18 cellular contexts compared by ENCODE assay signal in genomic region chr2:180907731-180908130, GRCh38.
A peak's percentile ranks its signal among the peaks of the same experiment; 100 is the strongest.
DNase-seq lines count a peak whose midpoint lies in the region; ATAC-seq, FAIRE-seq and TF ChIP-seq lines count a peak whose summit lies in the region.
"Had no signal": no experiment of that assay in that cellular context is flagged by ENCODE, and none has a peak within 500 bp of the region (broad histone marks: within the 10 kb centered on the region; RNA-seq: fewer than 3 reads in every experiment).

No MANE protein-coding gene starts in this region.

- TF ChIP-seq POLR2A in HepG2 (IDR thresholded peaks at IDR 0.05; ENCODE audit: insufficient read depth in 1 of 2, low read depth in 2 of 2, low read length in 2 of 2) (no peak), right lobe of liver (IDR thresholded peaks at IDR 0.05) (no peak)

- no peak overlapping the region for H3K27ac ChIP-seq in HepG2 (ENCODE audit: extremely low read length, insufficient read depth, low read length)
- H3K27ac ChIP-seq in right lobe of liver: no peak overlapping the region

- H3K36me3 ChIP-seq in HepG2 (replicated peaks in 1 of 2; ENCODE audit: control insufficient read depth in 1 of 2, insufficient read depth in 2 of 2, low read length in 2 of 2) (no peaks in the 10 kb centered on the region), right lobe of liver (no peaks in the 10 kb centered on the region)

- ATAC-seq in HepG2: no peak
- no peak for ATAC-seq in right lobe of liver
- no peak for ATAC-seq in effector memory CD8-positive, alpha-beta T cell (replicated peaks)
- ATAC-seq: Panc1 had no signal

- no peaks in the 10 kb centered on the region for H3K79me2 ChIP-seq in HepG2 (ENCODE audit: insufficient read depth, low read length)

- no peak for TF ChIP-seq CTCF in HepG2 (CRISPR knock-in tag; IDR thresholded peaks at IDR 0.05)
- no peak for TF ChIP-seq CTCF in right lobe of liver (IDR thresholded peaks at IDR 0.05)
- TF ChIP-seq CTCF in foreskin fibroblast (IDR thresholded peaks at IDR 0.05; ENCODE audit: low read depth, low read length): no peak

- H3K4me3 ChIP-seq in HepG2 (replicated peaks in 1 of 3; ENCODE audit: insufficient read depth in 1 of 3, low read depth in 2 of 3, low read length in 3 of 3): no peak overlapping the region
- no peak overlapping the region for H3K4me3 ChIP-seq in right lobe of liver
- no peak overlapping the region for H3K4me3 ChIP-seq in foreskin fibroblast (ENCODE audit: low read depth in 1 of 2, low read length in 2 of 2)

- H3K4me1 ChIP-seq in HepG2 (ENCODE audit: insufficient read depth, low read length): no peaks in the 10 kb centered on the region
- H3K4me1 ChIP-seq in right lobe of liver: no peaks in the 10 kb centered on the region

- no peak for FAIRE-seq in HepG2 (lab: Jason Lieb, UNC)
- FAIRE-seq: colon had no signal

- intact Hi-C loops in HepG2 (cut with micrococcal nuclease; ENCODE audit: unreplicated experiment) (loop anchor here (10.0 kb wide), 1 partner anchor 303 kb away; no protein-coding TSS in a partner anchor), right lobe of liver (cut with DNase I) (no loop called here)

- CTCF ChIA-PET in HepG2 (lab: Yijun Ruan, JAX; ENCODE audit: low intra/inter-chr PET ratio, low total read pairs): no interaction called here

- H2AFZ ChIP-seq in HepG2 (ENCODE audit: low read length): no peak overlapping the region

- no peaks in the 10 kb centered on the region for H3K4me1 Mint-ChIP-seq in effector memory CD8-positive, alpha-beta T cell (ENCODE audit: low read depth in 2 of 2)
- H3K4me1 Mint-ChIP-seq: activated naive CD8-positive, alpha-beta T cell treated with anti-CD3 and anti-CD28 coated beads, Interleukin-2, amount 10 ng/mL, durations not matched to agents 7 days and 5 days had no signal

- TF ChIP-seq RAD21 in HepG2 (CRISPR knock-in tag; IDR thresholded peaks at IDR 0.05): no peak

- H3K4me2 ChIP-seq in HepG2 (ENCODE audit: low read depth, low read length): no peak overlapping the region

- H3K27me3 ChIP-seq in HepG2 (ENCODE audit: control insufficient read depth in 1 of 2, insufficient read depth in 2 of 2, low read length in 2 of 2): no peaks in the 10 kb centered on the region
- no peaks in the 10 kb centered on the region for H3K27me3 ChIP-seq in right lobe of liver

- POLR2A ChIA-PET in HepG2 (lab: Yijun Ruan, JAX): no interaction called here

- no peaks in the 10 kb centered on the region for H4K20me1 ChIP-seq in HepG2 (ENCODE audit: insufficient read depth, low read length)

- no peak overlapping the region for H3K9ac ChIP-seq in HepG2 (ENCODE audit: insufficient read depth, low read depth, low read length)

- in situ Hi-C loops in HepG2 (cut with HindIII; ENCODE audit: extremely low pct_ligation_motif_present, low pct_unique_long_range_greater_than_20kb): no loop called here

- WGBS in HepG2 (ENCODE audit: low lambda C conversion rate): 3% methylated on average over 1 of the region's 1 CpG
- 85% methylated on average over 1 of the region's 1 CpG for WGBS in right lobe of liver (ENCODE audit: insufficient coverage, low coverage, low lambda C conversion rate, missing lambda C conversion rate)

- H3K9me3 ChIP-seq in HepG2 (ENCODE audit: low read length) (no peaks in the 10 kb centered on the region), right lobe of liver (no peaks in the 10 kb centered on the region)

- peaks cover 11 to 32% of the 10 kb centered on the region in 2 donors for H3K27me3 Mint-ChIP-seq in effector memory CD8-positive, alpha-beta T cell

- H3K9me3 Mint-ChIP-seq in effector memory CD8-positive, alpha-beta T cell: no peaks in the 10 kb centered on the region
- H3K9me3 Mint-ChIP-seq: activated naive CD8-positive, alpha-beta T cell treated with anti-CD3 and anti-CD28 coated beads, Interleukin-2, amount 10 ng/mL, durations not matched to agents 7 days and 5 days; IgD-negative memory B cell; mesothelial cell of epicardium had no signal

- H3K36me3 Mint-ChIP-seq in effector memory CD8-positive, alpha-beta T cell (ENCODE audit: insufficient read depth): no peaks in the 10 kb centered on the region
- H3K36me3 Mint-ChIP-seq: activated naive CD8-positive, alpha-beta T cell treated with anti-CD3 and anti-CD28 coated beads, Interleukin-2, amount 10 ng/mL, durations not matched to agents 7 days and 5 days; IgD-negative memory B cell; mesothelial cell of epicardium had no signal

- no peak overlapping the region for H3K27ac Mint-ChIP-seq in effector memory CD8-positive, alpha-beta T cell
- H3K27ac Mint-ChIP-seq: activated naive CD8-positive, alpha-beta T cell treated with anti-CD3 and anti-CD28 coated beads, Interleukin-2, amount 10 ng/mL, durations not matched to agents 7 days and 5 days; mesothelial cell of epicardium had no signal

- no TSS peak for BruUV-seq in HepG2 (replicated peaks; lab: Mats Ljungman, UMichigan)

- H3K4me3 Mint-ChIP-seq in effector memory CD8-positive, alpha-beta T cell: no peak overlapping the region
- H3K4me3 Mint-ChIP-seq: activated naive CD8-positive, alpha-beta T cell treated with anti-CD3 and anti-CD28 coated beads, Interleukin-2, amount 10 ng/mL, durations not matched to agents 7 days and 5 days; IgD-negative memory B cell; mesothelial cell of epicardium had no signal

- TF ChIP-seq EP300 in HepG2 (IDR thresholded peaks at IDR 0.05; ENCODE audit: low read depth in 2 of 2, low read length in 2 of 2): no peak
- TF ChIP-seq EP300 in HepG2 (CRISPR knock-in tag; IDR thresholded peaks at IDR 0.05; ENCODE audit: borderline replicate concordance): no peak

- no peak for DNase-seq in HepG2 (ENCODE audit: low spot score)
- DNase-seq in right lobe of liver: no peak
- peak; percentile 9 for DNase-seq in T1000 (lab: John Stamatoyannopoulos, UW)
- peak; percentile 67 to 73 for DNase-seq in foreskin fibroblast
- DNase-seq in NCI-H2196 (lab: John Stamatoyannopoulos, UW; ENCODE audit: unreplicated experiment): no peak
- no peak for DNase-seq in effector memory CD8-positive, alpha-beta T cell
- DNase-seq in NCI-H1092 (lab: John Stamatoyannopoulos, UW): no peak
- DNase-seq in dedifferentiated amniotic fluid mesenchymal stem cell (ENCODE audit: extremely low spot score): no peak
- DNase-seq: activated CD4-positive, alpha-beta T cell treated with anti-CD3 and anti-CD28 coated beads for 1 hour; activated naive CD8-positive, alpha-beta T cell treated with anti-CD3 and anti-CD28 coated beads, Interleukin-2, amount 10 ng/mL, durations not matched to agents 7 days and 5 days; DMS 273 treated with DMSO at 0.1 percent for 48 hours; NCI-H1105; NCI-H2227 treated with DMSO at 0.1 percent for 48 hours; stimulated activated CD4-positive, alpha-beta T cell treated with anti-CD3 and anti-CD28 coated beads, Interleukin-12 subunit alpha, Interleukin-12 subunit beta, amount 100 ng/mL, for 4 hours had no signal

TF ChIP-seq in HepG2, 621 proteins besides CTCF, POLR2A, EP300 and RAD21:
- TF ChIP-seq SRSF9 (IDR thresholded peaks at IDR 0.05; ENCODE audit: borderline replicate concordance, insufficient read depth, low read depth, low read length, poor library complexity, severe bottlenecking) (no peak), ZNF652 (CRISPR knock-in tag; IDR thresholded peaks at IDR 0.05; ENCODE audit: borderline replicate concordance, low read depth) (peak; percentile 37; the same call in 1 of the 2 replicates)

Comparison
In these comparisons a context has a peak if more than half of its experiments do, and no peak if none do; other contexts are left out.
1. DNase-seq: peak in T1000 (single experiment) and foreskin fibroblast (2 of 2); none in HepG2 (single experiment), right lobe of liver (0 of 3), NCI-H2196 (single experiment), effector memory CD8-positive, alpha-beta T cell (0 of 3), NCI-H1092 (single experiment) and dedifferentiated amniotic fluid mesenchymal stem cell (single experiment).